ENCODE assay signal across 10 cellular contexts in genomic region chr7:143279186-143280098, GRCh38. TPM values are rescaled to one million over a fixed set of nuclear protein-coding genes. Genes with fewer than 3 reads are reported as not detected.
DNase-seq lines count a peak whose midpoint lies in the region; FAIRE-seq and TF ChIP-seq lines count a peak whose summit lies in the region.
"Had no signal": no experiment of that assay in that cellular context is flagged by ENCODE, and none has a peak within 500 bp of the region (broad histone marks: within the 10 kb centered on the region; RNA-seq: fewer than 3 reads in every experiment).

No MANE protein-coding gene starts in this region.

- H3K27me3 ChIP-seq in MM.1S (replicated peaks; ENCODE audit: insufficient read depth, low read length), result no peaks in the 10 kb centered on the region
- H3K27me3 ChIP-seq in mesenchymal stem cell (ENCODE audit: control insufficient read depth in 1 of 2, insufficient read depth in 1 of 2, low read length in 2 of 2), result no peaks in the 10 kb centered on the region

- H3K36me3 Mint-ChIP-seq in chondrocyte (ENCODE audit: low read depth), result no peaks in the 10 kb centered on the region

- H3K27ac ChIP-seq in MM.1S (ENCODE audit: low read length) (no peak overlapping the region), mesenchymal stem cell (ENCODE audit: low read length, poor library complexity, severe bottlenecking) (no peak overlapping the region)

- H3K36me3 ChIP-seq in MM.1S (replicated peaks; ENCODE audit: insufficient read depth, low read length), result no peaks in the 10 kb centered on the region
- H3K36me3 ChIP-seq in mesenchymal stem cell (ENCODE audit: control insufficient read depth in 1 of 2, insufficient read depth in 2 of 2, low read depth in 1 of 2, low read length in 2 of 2), result no peaks in the 10 kb centered on the region
- H3K36me3 ChIP-seq: thoracic aorta had no signal

- H3K4ac ChIP-seq in mesenchymal stem cell (ENCODE audit: low read depth in 1 of 2, low read length in 2 of 2), result no peak overlapping the region

- no peak overlapping the region for H2BK120ac ChIP-seq in mesenchymal stem cell (ENCODE audit: low read depth, low read length)

- WGBS in mesenchymal stem cell, result 75% methylated on average over 7 of the region's 8 CpGs

- no peak overlapping the region for H2BK5ac ChIP-seq in mesenchymal stem cell (ENCODE audit: low read depth, low read length, poor library complexity, severe bottlenecking)

- H3K14ac ChIP-seq in mesenchymal stem cell (ENCODE audit: low read length in 2 of 2), result no peak overlapping the region

- no peaks in the 10 kb centered on the region for H3K9me3 Mint-ChIP-seq in chondrocyte (ENCODE audit: low read depth)

- no peak overlapping the region for H3K18ac ChIP-seq in mesenchymal stem cell (ENCODE audit: low read depth in 1 of 2, low read length in 2 of 2)

- no peak overlapping the region for H4K8ac ChIP-seq in mesenchymal stem cell (ENCODE audit: low read length)

- no peak overlapping the region for H3K9ac ChIP-seq in MM.1S (ENCODE audit: low read length)
- peak overlapping the region; percentile 80 for H3K9ac ChIP-seq in mesenchymal stem cell (ENCODE audit: low read length)

- H3K23ac ChIP-seq in mesenchymal stem cell (ENCODE audit: low read length in 2 of 2), result no peak overlapping the region

- H2AK5ac ChIP-seq in mesenchymal stem cell (ENCODE audit: low read length, severe bottlenecking), result peak overlapping the region; percentile 45

- H3K27me3 Mint-ChIP-seq in chondrocyte (ENCODE audit: low read depth), result no peaks in the 10 kb centered on the region

- H3K4me3 ChIP-seq in MM.1S (ENCODE audit: low read length) (no peak overlapping the region), mesenchymal stem cell (ENCODE audit: insufficient read depth in 1 of 2, low read depth in 1 of 2, low read length in 2 of 2) (peak overlapping the region in 1 of 2 experiments; percentile 28)
- H3K4me3 ChIP-seq: thoracic aorta had no signal

- no peak for FAIRE-seq in urothelium cell line (lab: Jason Lieb, UNC)
- FAIRE-seq: GM18507 had no signal

- H3K4me3 Mint-ChIP-seq in chondrocyte (ENCODE audit: unreplicated experiment), result no peak overlapping the region

- H3K4me2 ChIP-seq in MM.1S (ENCODE audit: low read depth, low read length), result peak overlapping the region; percentile 9
- no peak overlapping the region for H3K4me2 ChIP-seq in mesenchymal stem cell (ENCODE audit: low read length, poor library complexity, severe bottlenecking)

- no peaks in the 10 kb centered on the region for H3K79me1 ChIP-seq in mesenchymal stem cell (replicated peaks; ENCODE audit: low read length, poor library complexity, severe bottlenecking)

- H3K27ac Mint-ChIP-seq in chondrocyte (ENCODE audit: unreplicated experiment), result peak overlapping the region; percentile 14

- no peak overlapping the region for H2BK15ac ChIP-seq in mesenchymal stem cell (ENCODE audit: low read depth, poor library complexity, severe bottlenecking)

- no peaks in the 10 kb centered on the region for H3K9me2 ChIP-seq in MM.1S (replicated peaks; ENCODE audit: insufficient read depth, low read length)

- no peaks in the 10 kb centered on the region for H4K20me1 ChIP-seq in MM.1S (ENCODE audit: insufficient read depth, low read length)

- peak overlapping the region; percentile 13; the same call in 1 of the 2 replicates for H2AFZ ChIP-seq in MM.1S (ENCODE audit: low read length)
- no peak overlapping the region for H2AFZ ChIP-seq in mesenchymal stem cell (ENCODE audit: low read depth, low read length)

- no peak overlapping the region for H2BK12ac ChIP-seq in mesenchymal stem cell (ENCODE audit: low read length in 2 of 2)

- no peaks in the 10 kb centered on the region for H3K9me3 ChIP-seq in MM.1S (replicated peaks; ENCODE audit: insufficient read depth, low read length)
- H3K9me3 ChIP-seq in mesenchymal stem cell (ENCODE audit: control insufficient read depth, low read length), result no peaks in the 10 kb centered on the region
- H3K9me3 ChIP-seq: thoracic aorta had no signal

- H3K79me2 ChIP-seq in MM.1S (ENCODE audit: low read length), result no peaks in the 10 kb centered on the region

- H3K4me1 ChIP-seq in MM.1S (ENCODE audit: low read length) (no peaks in the 10 kb centered on the region), mesenchymal stem cell (ENCODE audit: control insufficient read depth, insufficient read depth, low read depth, low read length) (peaks cover 4% of the 10 kb centered on the region)

- H4K91ac ChIP-seq in mesenchymal stem cell (ENCODE audit: low read length), result no peak overlapping the region

- H3K4me1 Mint-ChIP-seq in chondrocyte (ENCODE audit: low read depth), result peaks cover 12% of the 10 kb centered on the region

- no peaks in the 10 kb centered on the region for H3F3A ChIP-seq in MM.1S (ENCODE audit: insufficient read depth, low read length)

- DNase-seq in AG09319 (ENCODE audit: extremely low read depth, low read depth) (peak; percentile 50), MM.1S (no peak), chondrocyte (ENCODE audit: low spot score) (no peak), mesenchymal stem cell (peak; percentile 81), urothelium cell line (ENCODE audit: low spot score) (peak; percentile 51), OCI-M1 (lab: John Stamatoyannopoulos, UW) (no peak), mucosa of gallbladder (ENCODE audit: low spot score) (no peak), HuH-7.5 (ENCODE audit: low spot score) (no peak)

- TF ChIP-seq CTCF in AG09319 (IDR thresholded peaks at IDR 0.05; ENCODE audit: low read depth, low read length) (no peak), MM.1S (IDR thresholded peaks at IDR 0.05; ENCODE audit: low read length) (no peak), chondrocyte (IDR thresholded peaks at IDR 0.05) (no peak)

RNA-seq across cellular contexts. Expression of gene TMEM139, which starts 5.3 kb away (rescaled TPM):
- not detected in 3 replicates for total RNA-seq in chondrocyte
- polyA plus RNA-seq in mesenchymal stem cell (2013, experiment 1 of 2), result 0.10 TPM
- polyA plus RNA-seq in mesenchymal stem cell (2013, experiment 2 of 2), result 0.10 TPM
- total RNA-seq in mucosa of gallbladder, result 47.8 TPM

RNA-seq across cellular contexts. Expression of gene CASP2, which starts 8.7 kb away (rescaled TPM):
- 28.7 to 31.5 TPM (median 30.3 TPM) in 3 replicates for total RNA-seq in chondrocyte
- 16.3 TPM for polyA plus RNA-seq in mesenchymal stem cell (2013, experiment 1 of 2)
- polyA plus RNA-seq in mesenchymal stem cell (2013, experiment 2 of 2), result 16.3 TPM
- total RNA-seq in mucosa of gallbladder, result 38.7 TPM

RNA-seq across cellular contexts. Expression of gene GSTK1, which starts 16.2 kb away (rescaled TPM):
- total RNA-seq in chondrocyte (70.1 to 79.6 TPM (median 79.4 TPM) in 3 replicates), mucosa of gallbladder (252 TPM)
- 161 TPM for polyA plus RNA-seq in mesenchymal stem cell (2013, experiment 1 of 2)
- polyA plus RNA-seq in mesenchymal stem cell (2013, experiment 2 of 2), result 158 TPM

RNA-seq across cellular contexts. Expression of gene CLCN1, which starts 36.5 kb away (rescaled TPM):
- not detected in 3 replicates for total RNA-seq in chondrocyte
- polyA plus RNA-seq in mesenchymal stem cell (2013, experiment 1 of 2), result 0.03 TPM
- polyA plus RNA-seq in mesenchymal stem cell (2013, experiment 2 of 2), result 0.01 TPM
- 1.2 TPM for total RNA-seq in mucosa of gallbladder

RNA-seq across cellular contexts. Expression of gene TAS2R40, which starts 57.6 kb away (rescaled TPM):
- total RNA-seq in chondrocyte (not detected in 3 replicates), mucosa of gallbladder (not detected)
- polyA plus RNA-seq in mesenchymal stem cell (2013, experiment 1 of 2), result not detected
- not detected for polyA plus RNA-seq in mesenchymal stem cell (2013, experiment 2 of 2)
- total RNA-seq: thoracic aorta had no signal

Comparison
In these comparisons a context has a peak if more than half of its experiments do, and no peak if none do; other contexts are left out.
1. DNase-seq: peak in AG09319 (single experiment), mesenchymal stem cell (single experiment) and urothelium cell line (single experiment); none in MM.1S (single experiment), chondrocyte (single experiment), OCI-M1 (single experiment), mucosa of gallbladder (single experiment) and HuH-7.5 (single experiment).
2. RNA of gene TMEM139, which starts 5.3 kb away (total RNA-seq): 47.8 TPM in mucosa of gallbladder (single experiment); not detected in chondrocyte; every median in the first group is over 10 times any median in the second.